In the genomic region with DNA sequence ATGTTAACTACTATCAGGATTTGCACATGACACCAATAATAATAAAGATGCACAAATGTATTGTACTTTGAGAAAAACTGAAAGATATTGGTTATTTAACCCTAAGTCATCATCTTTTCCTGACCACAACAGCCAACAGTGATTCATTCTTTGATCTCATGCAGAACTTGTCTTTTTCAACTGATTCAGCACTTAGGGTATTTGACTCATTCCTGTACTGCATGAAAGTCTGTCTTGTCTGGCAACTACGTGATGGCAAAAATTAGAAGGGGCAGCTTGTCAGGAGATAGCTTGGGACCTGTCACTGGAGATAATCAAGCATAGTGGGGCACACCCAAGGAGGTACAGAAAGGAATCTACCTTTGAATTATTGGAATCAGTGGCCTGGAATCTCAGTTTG, we compare ENCODE assay signal across 1 cellular context.
TF ChIP-seq lines count a peak whose summit lies in the region.

No MANE protein-coding gene starts in this region.

TF ChIP-seq in WTC11, 78 proteins besides CTCF, POLR2A, EP300 and RAD21:
- TF ChIP-seq, protein P1, sequence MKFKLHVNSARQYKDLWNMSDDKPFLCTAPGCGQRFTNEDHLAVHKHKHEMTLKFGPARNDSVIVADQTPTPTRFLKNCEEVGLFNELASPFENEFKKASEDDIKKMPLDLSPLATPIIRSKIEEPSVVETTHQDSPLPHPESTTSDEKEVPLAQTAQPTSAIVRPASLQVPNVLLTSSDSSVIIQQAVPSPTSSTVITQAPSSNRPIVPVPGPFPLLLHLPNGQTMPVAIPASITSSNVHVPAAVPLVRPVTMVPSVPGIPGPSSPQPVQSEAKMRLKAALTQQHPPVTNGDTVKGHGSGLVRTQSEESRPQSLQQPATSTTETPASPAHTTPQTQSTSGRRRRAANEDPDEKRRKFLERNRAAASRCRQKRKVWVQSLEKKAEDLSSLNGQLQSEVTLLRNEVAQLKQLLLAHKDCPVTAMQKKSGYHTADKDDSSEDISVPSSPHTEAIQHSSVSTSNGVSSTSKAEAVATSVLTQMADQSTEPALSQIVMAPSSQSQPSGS (CRISPR knock-in tag; IDR thresholded peaks at IDR 0.05; ENCODE audit: borderline replicate concordance, low read depth) = no peak
- TF ChIP-seq ZNF138 (CRISPR knock-in tag; conservative IDR thresholded peaks at IDR 0.05) (no peak), SMAD4 (CRISPR knock-in tag; IDR thresholded peaks at IDR 0.05) (no peak), ZNF121 (CRISPR knock-in tag; IDR thresholded peaks at IDR 0.05) (no peak), MYBL2 (CRISPR knock-in tag; IDR thresholded peaks at IDR 0.05) (no peak), ETV6 (CRISPR knock-in tag; IDR thresholded peaks at IDR 0.05) (no peak), NR3C1 (CRISPR knock-in tag; conservative IDR thresholded peaks at IDR 0.05; ENCODE audit: low read depth) (no peak), ZNF416 (CRISPR knock-in tag; IDR thresholded peaks at IDR 0.05) (no peak), EMX1 (CRISPR knock-in tag; IDR thresholded peaks at IDR 0.05) (no peak)
- TF ChIP-seq, protein P2, sequence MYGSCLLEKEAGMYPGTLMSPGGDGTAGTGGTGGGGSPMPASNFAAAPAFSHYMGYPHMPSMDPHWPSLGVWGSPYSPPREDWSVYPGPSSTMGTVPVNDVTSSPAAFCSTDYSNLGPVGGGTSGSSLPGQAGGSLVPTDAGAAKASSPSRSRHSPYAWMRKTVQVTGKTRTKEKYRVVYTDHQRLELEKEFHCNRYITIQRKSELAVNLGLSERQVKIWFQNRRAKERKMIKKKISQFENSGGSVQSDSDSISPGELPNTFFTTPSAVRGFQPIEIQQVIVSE (CRISPR knock-in tag; IDR thresholded peaks at IDR 0.05; ENCODE audit: borderline replicate concordance) = no peak
- TF ChIP-seq, protein P3, sequence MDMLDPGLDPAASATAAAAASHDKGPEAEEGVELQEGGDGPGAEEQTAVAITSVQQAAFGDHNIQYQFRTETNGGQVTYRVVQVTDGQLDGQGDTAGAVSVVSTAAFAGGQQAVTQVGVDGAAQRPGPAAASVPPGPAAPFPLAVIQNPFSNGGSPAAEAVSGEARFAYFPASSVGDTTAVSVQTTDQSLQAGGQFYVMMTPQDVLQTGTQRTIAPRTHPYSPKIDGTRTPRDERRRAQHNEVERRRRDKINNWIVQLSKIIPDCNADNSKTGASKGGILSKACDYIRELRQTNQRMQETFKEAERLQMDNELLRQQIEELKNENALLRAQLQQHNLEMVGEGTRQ (CRISPR knock-in tag; IDR thresholded peaks at IDR 0.05) = no peak
- TF ChIP-seq, protein P4, sequence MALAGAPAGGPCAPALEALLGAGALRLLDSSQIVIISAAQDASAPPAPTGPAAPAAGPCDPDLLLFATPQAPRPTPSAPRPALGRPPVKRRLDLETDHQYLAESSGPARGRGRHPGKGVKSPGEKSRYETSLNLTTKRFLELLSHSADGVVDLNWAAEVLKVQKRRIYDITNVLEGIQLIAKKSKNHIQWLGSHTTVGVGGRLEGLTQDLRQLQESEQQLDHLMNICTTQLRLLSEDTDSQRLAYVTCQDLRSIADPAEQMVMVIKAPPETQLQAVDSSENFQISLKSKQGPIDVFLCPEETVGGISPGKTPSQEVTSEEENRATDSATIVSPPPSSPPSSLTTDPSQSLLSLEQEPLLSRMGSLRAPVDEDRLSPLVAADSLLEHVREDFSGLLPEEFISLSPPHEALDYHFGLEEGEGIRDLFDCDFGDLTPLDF (CRISPR knock-in tag; IDR thresholded peaks at IDR 0.05) = no peak
- TF ChIP-seq, protein P5, sequence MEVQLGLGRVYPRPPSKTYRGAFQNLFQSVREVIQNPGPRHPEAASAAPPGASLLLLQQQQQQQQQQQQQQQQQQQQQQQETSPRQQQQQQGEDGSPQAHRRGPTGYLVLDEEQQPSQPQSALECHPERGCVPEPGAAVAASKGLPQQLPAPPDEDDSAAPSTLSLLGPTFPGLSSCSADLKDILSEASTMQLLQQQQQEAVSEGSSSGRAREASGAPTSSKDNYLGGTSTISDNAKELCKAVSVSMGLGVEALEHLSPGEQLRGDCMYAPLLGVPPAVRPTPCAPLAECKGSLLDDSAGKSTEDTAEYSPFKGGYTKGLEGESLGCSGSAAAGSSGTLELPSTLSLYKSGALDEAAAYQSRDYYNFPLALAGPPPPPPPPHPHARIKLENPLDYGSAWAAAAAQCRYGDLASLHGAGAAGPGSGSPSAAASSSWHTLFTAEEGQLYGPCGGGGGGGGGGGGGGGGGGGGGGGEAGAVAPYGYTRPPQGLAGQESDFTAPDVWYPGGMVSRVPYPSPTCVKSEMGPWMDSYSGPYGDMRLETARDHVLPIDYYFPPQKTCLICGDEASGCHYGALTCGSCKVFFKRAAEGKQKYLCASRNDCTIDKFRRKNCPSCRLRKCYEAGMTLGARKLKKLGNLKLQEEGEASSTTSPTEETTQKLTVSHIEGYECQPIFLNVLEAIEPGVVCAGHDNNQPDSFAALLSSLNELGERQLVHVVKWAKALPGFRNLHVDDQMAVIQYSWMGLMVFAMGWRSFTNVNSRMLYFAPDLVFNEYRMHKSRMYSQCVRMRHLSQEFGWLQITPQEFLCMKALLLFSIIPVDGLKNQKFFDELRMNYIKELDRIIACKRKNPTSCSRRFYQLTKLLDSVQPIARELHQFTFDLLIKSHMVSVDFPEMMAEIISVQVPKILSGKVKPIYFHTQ (CRISPR knock-in tag; IDR thresholded peaks at IDR 0.05) = no peak
- TF ChIP-seq, protein P6, sequence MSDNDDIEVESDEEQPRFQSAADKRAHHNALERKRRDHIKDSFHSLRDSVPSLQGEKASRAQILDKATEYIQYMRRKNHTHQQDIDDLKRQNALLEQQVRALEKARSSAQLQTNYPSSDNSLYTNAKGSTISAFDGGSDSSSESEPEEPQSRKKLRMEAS (CRISPR knock-in tag; IDR thresholded peaks at IDR 0.05) = no peak
- TF ChIP-seq, protein P7, sequence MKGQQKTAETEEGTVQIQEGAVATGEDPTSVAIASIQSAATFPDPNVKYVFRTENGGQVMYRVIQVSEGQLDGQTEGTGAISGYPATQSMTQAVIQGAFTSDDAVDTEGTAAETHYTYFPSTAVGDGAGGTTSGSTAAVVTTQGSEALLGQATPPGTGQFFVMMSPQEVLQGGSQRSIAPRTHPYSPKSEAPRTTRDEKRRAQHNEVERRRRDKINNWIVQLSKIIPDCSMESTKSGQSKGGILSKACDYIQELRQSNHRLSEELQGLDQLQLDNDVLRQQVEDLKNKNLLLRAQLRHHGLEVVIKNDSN (CRISPR knock-in tag; IDR thresholded peaks at IDR 0.05) = no peak
- TF ChIP-seq, protein P8, sequence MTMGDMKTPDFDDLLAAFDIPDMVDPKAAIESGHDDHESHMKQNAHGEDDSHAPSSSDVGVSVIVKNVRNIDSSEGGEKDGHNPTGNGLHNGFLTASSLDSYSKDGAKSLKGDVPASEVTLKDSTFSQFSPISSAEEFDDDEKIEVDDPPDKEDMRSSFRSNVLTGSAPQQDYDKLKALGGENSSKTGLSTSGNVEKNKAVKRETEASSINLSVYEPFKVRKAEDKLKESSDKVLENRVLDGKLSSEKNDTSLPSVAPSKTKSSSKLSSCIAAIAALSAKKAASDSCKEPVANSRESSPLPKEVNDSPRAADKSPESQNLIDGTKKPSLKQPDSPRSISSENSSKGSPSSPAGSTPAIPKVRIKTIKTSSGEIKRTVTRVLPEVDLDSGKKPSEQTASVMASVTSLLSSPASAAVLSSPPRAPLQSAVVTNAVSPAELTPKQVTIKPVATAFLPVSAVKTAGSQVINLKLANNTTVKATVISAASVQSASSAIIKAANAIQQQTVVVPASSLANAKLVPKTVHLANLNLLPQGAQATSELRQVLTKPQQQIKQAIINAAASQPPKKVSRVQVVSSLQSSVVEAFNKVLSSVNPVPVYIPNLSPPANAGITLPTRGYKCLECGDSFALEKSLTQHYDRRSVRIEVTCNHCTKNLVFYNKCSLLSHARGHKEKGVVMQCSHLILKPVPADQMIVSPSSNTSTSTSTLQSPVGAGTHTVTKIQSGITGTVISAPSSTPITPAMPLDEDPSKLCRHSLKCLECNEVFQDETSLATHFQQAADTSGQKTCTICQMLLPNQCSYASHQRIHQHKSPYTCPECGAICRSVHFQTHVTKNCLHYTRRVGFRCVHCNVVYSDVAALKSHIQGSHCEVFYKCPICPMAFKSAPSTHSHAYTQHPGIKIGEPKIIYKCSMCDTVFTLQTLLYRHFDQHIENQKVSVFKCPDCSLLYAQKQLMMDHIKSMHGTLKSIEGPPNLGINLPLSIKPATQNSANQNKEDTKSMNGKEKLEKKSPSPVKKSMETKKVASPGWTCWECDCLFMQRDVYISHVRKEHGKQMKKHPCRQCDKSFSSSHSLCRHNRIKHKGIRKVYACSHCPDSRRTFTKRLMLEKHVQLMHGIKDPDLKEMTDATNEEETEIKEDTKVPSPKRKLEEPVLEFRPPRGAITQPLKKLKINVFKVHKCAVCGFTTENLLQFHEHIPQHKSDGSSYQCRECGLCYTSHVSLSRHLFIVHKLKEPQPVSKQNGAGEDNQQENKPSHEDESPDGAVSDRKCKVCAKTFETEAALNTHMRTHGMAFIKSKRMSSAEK (CRISPR knock-in tag; IDR thresholded peaks at IDR 0.05; ENCODE audit: borderline replicate concordance) = no peak
- TF ChIP-seq, protein P9, sequence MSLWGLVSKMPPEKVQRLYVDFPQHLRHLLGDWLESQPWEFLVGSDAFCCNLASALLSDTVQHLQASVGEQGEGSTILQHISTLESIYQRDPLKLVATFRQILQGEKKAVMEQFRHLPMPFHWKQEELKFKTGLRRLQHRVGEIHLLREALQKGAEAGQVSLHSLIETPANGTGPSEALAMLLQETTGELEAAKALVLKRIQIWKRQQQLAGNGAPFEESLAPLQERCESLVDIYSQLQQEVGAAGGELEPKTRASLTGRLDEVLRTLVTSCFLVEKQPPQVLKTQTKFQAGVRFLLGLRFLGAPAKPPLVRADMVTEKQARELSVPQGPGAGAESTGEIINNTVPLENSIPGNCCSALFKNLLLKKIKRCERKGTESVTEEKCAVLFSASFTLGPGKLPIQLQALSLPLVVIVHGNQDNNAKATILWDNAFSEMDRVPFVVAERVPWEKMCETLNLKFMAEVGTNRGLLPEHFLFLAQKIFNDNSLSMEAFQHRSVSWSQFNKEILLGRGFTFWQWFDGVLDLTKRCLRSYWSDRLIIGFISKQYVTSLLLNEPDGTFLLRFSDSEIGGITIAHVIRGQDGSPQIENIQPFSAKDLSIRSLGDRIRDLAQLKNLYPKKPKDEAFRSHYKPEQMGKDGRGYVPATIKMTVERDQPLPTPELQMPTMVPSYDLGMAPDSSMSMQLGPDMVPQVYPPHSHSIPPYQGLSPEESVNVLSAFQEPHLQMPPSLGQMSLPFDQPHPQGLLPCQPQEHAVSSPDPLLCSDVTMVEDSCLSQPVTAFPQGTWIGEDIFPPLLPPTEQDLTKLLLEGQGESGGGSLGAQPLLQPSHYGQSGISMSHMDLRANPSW (CRISPR knock-in tag; conservative IDR thresholded peaks at IDR 0.05; ENCODE audit: low read depth) = no peak
- TF ChIP-seq, protein P10, sequence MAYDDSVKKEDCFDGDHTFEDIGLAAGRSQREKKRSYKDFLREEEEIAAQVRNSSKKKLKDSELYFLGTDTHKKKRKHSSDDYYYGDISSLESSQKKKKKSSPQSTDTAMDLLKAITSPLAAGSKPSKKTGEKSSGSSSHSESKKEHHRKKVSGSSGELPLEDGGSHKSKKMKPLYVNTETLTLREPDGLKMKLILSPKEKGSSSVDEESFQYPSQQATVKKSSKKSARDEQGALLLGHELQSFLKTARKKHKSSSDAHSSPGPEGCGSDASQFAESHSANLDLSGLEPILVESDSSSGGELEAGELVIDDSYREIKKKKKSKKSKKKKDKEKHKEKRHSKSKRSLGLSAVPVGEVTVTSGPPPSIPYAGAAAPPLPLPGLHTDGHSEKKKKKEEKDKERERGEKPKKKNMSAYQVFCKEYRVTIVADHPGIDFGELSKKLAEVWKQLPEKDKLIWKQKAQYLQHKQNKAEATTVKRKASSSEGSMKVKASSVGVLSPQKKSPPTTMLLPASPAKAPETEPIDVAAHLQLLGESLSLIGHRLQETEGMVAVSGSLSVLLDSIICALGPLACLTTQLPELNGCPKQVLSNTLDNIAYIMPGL (CRISPR knock-in tag; IDR thresholded peaks at IDR 0.05) = no peak
- TF ChIP-seq, protein P11, sequence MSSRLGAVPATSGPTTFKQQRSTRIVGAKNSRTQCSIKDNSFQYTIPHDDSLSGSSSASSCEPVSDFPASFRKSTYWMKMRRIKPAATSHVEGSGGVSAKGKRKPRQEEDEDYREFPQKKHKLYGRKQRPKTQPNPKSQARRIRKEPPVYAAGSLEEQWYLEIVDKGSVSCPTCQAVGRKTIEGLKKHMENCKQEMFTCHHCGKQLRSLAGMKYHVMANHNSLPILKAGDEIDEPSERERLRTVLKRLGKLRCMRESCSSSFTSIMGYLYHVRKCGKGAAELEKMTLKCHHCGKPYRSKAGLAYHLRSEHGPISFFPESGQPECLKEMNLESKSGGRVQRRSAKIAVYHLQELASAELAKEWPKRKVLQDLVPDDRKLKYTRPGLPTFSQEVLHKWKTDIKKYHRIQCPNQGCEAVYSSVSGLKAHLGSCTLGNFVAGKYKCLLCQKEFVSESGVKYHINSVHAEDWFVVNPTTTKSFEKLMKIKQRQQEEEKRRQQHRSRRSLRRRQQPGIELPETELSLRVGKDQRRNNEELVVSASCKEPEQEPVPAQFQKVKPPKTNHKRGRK (CRISPR knock-in tag; IDR thresholded peaks at IDR 0.05; ENCODE audit: borderline replicate concordance) = no peak
TF ChIP-seq in WTC11: peak in this region for 0.
